Comparison of ENCODE assay signal across 14 cellular contexts in genomic region chr5:9553561-9553960, GRCh38. TPM values are rescaled to one million over a fixed set of nuclear protein-coding genes. Genes with fewer than 3 reads are reported as not detected.
A peak's percentile ranks its signal among the peaks of the same experiment; 100 is the strongest.
DNase-seq lines count a peak whose midpoint lies in the region; ATAC-seq and TF ChIP-seq lines count a peak whose summit lies in the region.
"Had no signal": no experiment of that assay in that cellular context is flagged by ENCODE, and none has a peak within 500 bp of the region (broad histone marks: within the 10 kb centered on the region; RNA-seq: fewer than 3 reads in every experiment).

No MANE protein-coding gene starts in this region.

- H3K4me3 Mint-ChIP-seq in Caco-2 (ENCODE audit: unreplicated experiment) (no peak overlapping the region), chondrocyte (ENCODE audit: unreplicated experiment) (no peak overlapping the region), endothelial cell (ENCODE audit: unreplicated experiment) (no peak overlapping the region)
- H3K4me3 Mint-ChIP-seq: CD14-positive monocyte; CD8-positive, alpha-beta T cell had no signal

- H3K36me3 ChIP-seq in Caco-2 (ENCODE audit: control insufficient read depth, insufficient read depth, low read length) (no peaks in the 10 kb centered on the region), mucosa of descending colon (ENCODE audit: low read depth) (no peaks in the 10 kb centered on the region)

- H3K4me1 ChIP-seq in Caco-2 (peaks cover 31% of the 10 kb centered on the region), mucosa of descending colon (ENCODE audit: low read depth) (peaks cover 10% of the 10 kb centered on the region)

- H3K27me3 Mint-ChIP-seq in Caco-2 (ENCODE audit: insufficient read depth, unreplicated experiment), result no peaks in the 10 kb centered on the region
- H3K27me3 Mint-ChIP-seq in chondrocyte (ENCODE audit: low read depth), result no peaks in the 10 kb centered on the region
- H3K27me3 Mint-ChIP-seq in endothelial cell (ENCODE audit: unreplicated experiment), result no peaks in the 10 kb centered on the region

- no TSS peak for BruUV-seq in Caco-2 (replicated peaks; lab: Mats Ljungman, UMichigan)

- H3K4me1 Mint-ChIP-seq in Caco-2 (ENCODE audit: low read depth, unreplicated experiment), result peaks cover 34% of the 10 kb centered on the region
- H3K4me1 Mint-ChIP-seq in chondrocyte (ENCODE audit: low read depth), result peaks cover 30% of the 10 kb centered on the region
- H3K4me1 Mint-ChIP-seq in endothelial cell (ENCODE audit: unreplicated experiment), result peaks cover 13% of the 10 kb centered on the region
- H3K4me1 Mint-ChIP-seq: CD14-positive monocyte had no signal

- H3K4me3 ChIP-seq in Caco-2 (ENCODE audit: low read depth, low read length) (no peak overlapping the region), mucosa of descending colon (no peak overlapping the region)

- POLR2A ChIA-PET in Caco-2 (lab: Charles Lee), result no interaction called here

- intact Hi-C loops in Caco-2 (cut with micrococcal nuclease; ENCODE audit: unreplicated experiment), result no loop called here
- intact Hi-C loops in mucosa of descending colon (cut with DNase I, micrococcal nuclease), result no loop called here

- no peaks in the 10 kb centered on the region for H3K27me3 ChIP-seq in Caco-2 (replicated peaks; ENCODE audit: control insufficient read depth, insufficient read depth, low read length)

- no peak for DNase-seq in Caco-2
- DNase-seq in chondrocyte (ENCODE audit: low spot score), result no peak
- peak; percentile 66 to 92 (median 73) for DNase-seq in mucosa of descending colon
- DNase-seq in endothelial cell (ENCODE audit: low spot score), result no peak
- no peak for DNase-seq in GOT3 (lab: John Stamatoyannopoulos, UW)
- DNase-seq in epidermal melanocyte (ENCODE audit: insufficient read length, low spot score), result no peak
- no peak for DNase-seq in DMS114 treated with DMSO at 0.1 percent for 48 hours (lab: John Stamatoyannopoulos, UW; ENCODE audit: unreplicated experiment)
- DNase-seq: CD8-positive, alpha-beta T cell; COR-L47; DMS53; GF-D8 had no signal

- H3K36me3 Mint-ChIP-seq in Caco-2 (ENCODE audit: insufficient read depth, unreplicated experiment), result peaks cover 41% of the 10 kb centered on the region
- peaks cover 27% of the 10 kb centered on the region for H3K36me3 Mint-ChIP-seq in chondrocyte (ENCODE audit: low read depth)
- peaks cover 12% of the 10 kb centered on the region for H3K36me3 Mint-ChIP-seq in endothelial cell (ENCODE audit: low read depth, unreplicated experiment)
- H3K36me3 Mint-ChIP-seq: CD14-positive monocyte; CD8-positive, alpha-beta T cell had no signal

- CTCF ChIA-PET in Caco-2 (lab: Charles Lee), result no interaction called here

- H3K27ac Mint-ChIP-seq in Caco-2 (ENCODE audit: unreplicated experiment) (peak overlapping the region; percentile 12), chondrocyte (ENCODE audit: unreplicated experiment) (peak overlapping the region; percentile 10), endothelial cell (ENCODE audit: unreplicated experiment) (no peak overlapping the region)
- H3K27ac Mint-ChIP-seq: CD14-positive monocyte; CD8-positive, alpha-beta T cell had no signal

- no peak for TF ChIP-seq CTCF in Caco-2 (IDR thresholded peaks at IDR 0.05; ENCODE audit: insufficient read depth in 1 of 2, low read depth in 1 of 2, low read length in 1 of 2, severe bottlenecking in 1 of 2, unreplicated experiment in 1 of 2)
- no peak for TF ChIP-seq CTCF in chondrocyte (IDR thresholded peaks at IDR 0.05)
- TF ChIP-seq CTCF in mucosa of descending colon (IDR thresholded peaks at IDR 0.05), result no peak
- no peak for TF ChIP-seq CTCF in endothelial cell (IDR thresholded peaks at IDR 0.05; ENCODE audit: unreplicated experiment)

- ATAC-seq in esophagus mucosa (peak; percentile 85), mucosa of descending colon (peak; percentile 91)
- ATAC-seq: CD8-positive, alpha-beta T cell; HCT116 had no signal

- H3K9me3 Mint-ChIP-seq in Caco-2 (ENCODE audit: unreplicated experiment) (peaks cover 18% of the 10 kb centered on the region), chondrocyte (ENCODE audit: low read depth) (no peaks in the 10 kb centered on the region), endothelial cell (ENCODE audit: unreplicated experiment) (no peaks in the 10 kb centered on the region)

- H3K9me3 ChIP-seq in Caco-2 (no peaks in the 10 kb centered on the region), mucosa of descending colon (no peaks in the 10 kb centered on the region)

RNA-seq across cellular contexts. Expression of gene SEMA5A, which starts 7.7 kb away (rescaled TPM):
- total RNA-seq in Caco-2 (2022) (27.4 and 34.3 TPM in 2 replicates), chondrocyte (81.2 to 249 TPM (median 239 TPM) in 3 replicates), esophagus mucosa (5.5 TPM), mucosa of descending colon (10 to 100 TPM; 20.3 to 43.8 (median 33.6) TPM), endothelial cell (ENCODE audit: unreplicated experiment) (31.1 TPM)

Comparison
In these comparisons a context has a peak if more than half of its experiments do, and no peak if none do; other contexts are left out.
1. DNase-seq: peak in mucosa of descending colon (3 of 3); none in Caco-2 (0 of 2), chondrocyte (single experiment), endothelial cell (single experiment), GOT3 (single experiment), epidermal melanocyte (single experiment) and DMS114 treated with DMSO at 0.1 percent for 48 hours (single experiment).